ENCODE assay signal across 1 cellular context in the genomic region with DNA sequence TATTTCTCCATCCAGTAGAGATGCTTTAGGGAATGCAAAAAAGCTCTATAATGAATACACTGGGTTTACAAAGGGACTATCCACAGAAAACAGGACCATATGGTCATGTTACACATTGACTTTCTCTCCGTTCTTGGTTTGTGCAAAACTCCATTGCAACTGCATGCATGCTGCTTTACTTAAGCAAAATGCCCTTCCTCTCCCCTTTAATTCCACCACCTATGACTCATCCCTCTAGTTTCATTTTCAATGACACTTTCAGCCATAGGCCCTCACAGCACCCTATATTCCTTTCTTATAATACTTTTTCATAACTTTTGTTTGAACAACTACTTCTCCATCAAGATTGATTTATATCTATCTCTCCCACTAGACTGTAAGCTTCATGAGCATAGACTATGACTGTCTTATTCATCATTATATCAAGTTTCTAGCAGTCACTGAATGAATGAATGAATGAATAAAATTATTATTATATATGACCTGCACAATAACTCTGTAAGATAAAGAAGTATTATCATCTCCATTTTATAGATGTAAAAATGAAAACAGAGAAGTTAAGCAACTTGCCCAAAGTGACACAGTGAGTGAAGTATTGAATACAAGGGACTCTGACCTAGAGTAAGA.
TF ChIP-seq lines count a peak whose summit lies in the region.

No MANE protein-coding gene starts in this region.

TF ChIP-seq in HepG2, 621 proteins besides CTCF, POLR2A, EP300 and RAD21 (continued from another document):
- TF ChIP-seq MIER2 (CRISPR knock-in tag; IDR thresholded peaks at IDR 0.05): no peak
- TF ChIP-seq FOXJ3 (CRISPR knock-in tag; IDR thresholded peaks at IDR 0.05; ENCODE audit: borderline replicate concordance): no peak
- peak; percentile 48; the same call in 1 of the 2 replicates for TF ChIP-seq HMG20A (CRISPR knock-in tag; IDR thresholded peaks at IDR 0.05; ENCODE audit: borderline replicate concordance)
- TF ChIP-seq FOSL1 (CRISPR knock-in tag; IDR thresholded peaks at IDR 0.05; ENCODE audit: borderline replicate concordance): 0 out of 2 replicates have a peak, but pooled peaks have one; percentile 17
- peak; percentile 92 for TF ChIP-seq FOSL2 (CRISPR knock-in tag; IDR thresholded peaks at IDR 0.05)
- TF ChIP-seq CREB1 (IDR thresholded peaks at IDR 0.05): no peak
- TF ChIP-seq CREB1 (CRISPR knock-in tag; IDR thresholded peaks at IDR 0.05): peak; percentile 52
- no peak for TF ChIP-seq NFKBIZ (CRISPR knock-in tag; IDR thresholded peaks at IDR 0.05)
- TF ChIP-seq, protein P1, sequence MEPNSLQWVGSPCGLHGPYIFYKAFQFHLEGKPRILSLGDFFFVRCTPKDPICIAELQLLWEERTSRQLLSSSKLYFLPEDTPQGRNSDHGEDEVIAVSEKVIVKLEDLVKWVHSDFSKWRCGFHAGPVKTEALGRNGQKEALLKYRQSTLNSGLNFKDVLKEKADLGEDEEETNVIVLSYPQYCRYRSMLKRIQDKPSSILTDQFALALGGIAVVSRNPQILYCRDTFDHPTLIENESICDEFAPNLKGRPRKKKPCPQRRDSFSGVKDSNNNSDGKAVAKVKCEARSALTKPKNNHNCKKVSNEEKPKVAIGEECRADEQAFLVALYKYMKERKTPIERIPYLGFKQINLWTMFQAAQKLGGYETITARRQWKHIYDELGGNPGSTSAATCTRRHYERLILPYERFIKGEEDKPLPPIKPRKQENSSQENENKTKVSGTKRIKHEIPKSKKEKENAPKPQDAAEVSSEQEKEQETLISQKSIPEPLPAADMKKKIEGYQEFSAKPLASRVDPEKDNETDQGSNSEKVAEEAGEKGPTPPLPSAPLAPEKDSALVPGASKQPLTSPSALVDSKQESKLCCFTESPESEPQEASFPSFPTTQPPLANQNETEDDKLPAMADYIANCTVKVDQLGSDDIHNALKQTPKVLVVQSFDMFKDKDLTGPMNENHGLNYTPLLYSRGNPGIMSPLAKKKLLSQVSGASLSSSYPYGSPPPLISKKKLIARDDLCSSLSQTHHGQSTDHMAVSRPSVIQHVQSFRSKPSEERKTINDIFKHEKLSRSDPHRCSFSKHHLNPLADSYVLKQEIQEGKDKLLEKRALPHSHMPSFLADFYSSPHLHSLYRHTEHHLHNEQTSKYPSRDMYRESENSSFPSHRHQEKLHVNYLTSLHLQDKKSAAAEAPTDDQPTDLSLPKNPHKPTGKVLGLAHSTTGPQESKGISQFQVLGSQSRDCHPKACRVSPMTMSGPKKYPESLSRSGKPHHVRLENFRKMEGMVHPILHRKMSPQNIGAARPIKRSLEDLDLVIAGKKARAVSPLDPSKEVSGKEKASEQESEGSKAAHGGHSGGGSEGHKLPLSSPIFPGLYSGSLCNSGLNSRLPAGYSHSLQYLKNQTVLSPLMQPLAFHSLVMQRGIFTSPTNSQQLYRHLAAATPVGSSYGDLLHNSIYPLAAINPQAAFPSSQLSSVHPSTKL (CRISPR knock-in tag; IDR thresholded peaks at IDR 0.05): 0 out of 2 replicates have a peak, but pooled peaks have one; percentile 42
- 0 out of 2 replicates have a peak, but pooled peaks have one; percentile 21 for TF ChIP-seq IRF2 (CRISPR knock-in tag; IDR thresholded peaks at IDR 0.05)
- 0 out of 2 replicates have a peak, but pooled peaks have one; percentile 11 for TF ChIP-seq RARA (CRISPR knock-in tag; IDR thresholded peaks at IDR 0.05)
